In the genomic region with DNA sequence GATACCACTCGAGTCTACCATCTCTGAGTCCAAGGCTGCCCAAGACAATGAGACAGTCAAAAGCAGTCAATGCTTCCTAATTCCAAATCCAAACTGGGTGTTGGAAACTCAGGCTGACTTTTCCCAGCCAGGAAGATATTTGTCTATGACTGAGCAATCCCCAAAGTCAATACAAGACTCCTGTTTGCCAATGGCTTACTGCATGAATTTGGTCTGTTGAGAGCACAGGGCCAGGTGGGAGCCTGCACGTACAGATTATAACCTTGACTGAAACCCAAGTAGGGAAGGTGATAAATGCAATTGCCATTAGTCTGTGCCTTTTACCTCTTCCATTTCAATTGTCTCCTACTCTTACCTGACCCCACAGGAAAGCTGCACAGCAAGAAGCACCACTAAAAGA, we compare ENCODE assay signal across 15 cellular contexts.
"Had no signal": no experiment of that assay in that cellular context is flagged by ENCODE, and none has a peak within 500 bp of the region (broad histone marks: within the 10 kb centered on the region; RNA-seq: fewer than 3 reads in every experiment).

No MANE protein-coding gene starts in this region.

- H3K4me1 ChIP-seq: foreskin keratinocyte, suprapubic skin had no signal

- H3K9me3 ChIP-seq: suprapubic skin had no signal

- H3K36me3 ChIP-seq: suprapubic skin, WERI-Rb-1 had no signal

- H3K27me3 ChIP-seq: suprapubic skin had no signal

- ATAC-seq: activated CD8-positive, alpha-beta memory T cell treated with anti-CD3 and anti-CD28 coated beads, Interleukin-2, amount 10 ng/mL, durations not matched to agents 7 days and 5 days; foreskin keratinocyte had no signal

- H3K4me3 ChIP-seq: suprapubic skin had no signal

- DNase-seq: activated CD4-positive, alpha-beta memory T cell treated with anti-CD3 and anti-CD28 coated beads for 36 hours; activated CD8-positive, alpha-beta memory T cell treated with anti-CD3 and anti-CD28 coated beads, Interleukin-2, amount 10 ng/mL, durations not matched to agents 7 days and 5 days; activated naive CD4-positive, alpha-beta T cell treated with anti-CD3 and anti-CD28 coated beads, Interleukin-2, amount 50 U/mL, for 16 hours; activated T-cell treated with anti-CD3 and anti-CD28 coated beads, Interleukin-2, amount 50 U/mL, for 24 hours; effector memory CD4-positive, alpha-beta T cell; foreskin keratinocyte; glutamatergic neuron; kidney glomerular epithelial cell; nucleus accumbens; posterior cingulate gyrus; small intestine; stimulated activated CD4-positive, alpha-beta T cell treated with anti-CD3 and anti-CD28 coated beads, Interleukin-4, amount 100 ng/mL, for 24 hours; stimulated activated naive CD4-positive, alpha-beta T cell treated with Interleukin-2 at 50 U/mL for 16 hours; WERI-Rb-1 had no signal
